In the genomic region with DNA sequence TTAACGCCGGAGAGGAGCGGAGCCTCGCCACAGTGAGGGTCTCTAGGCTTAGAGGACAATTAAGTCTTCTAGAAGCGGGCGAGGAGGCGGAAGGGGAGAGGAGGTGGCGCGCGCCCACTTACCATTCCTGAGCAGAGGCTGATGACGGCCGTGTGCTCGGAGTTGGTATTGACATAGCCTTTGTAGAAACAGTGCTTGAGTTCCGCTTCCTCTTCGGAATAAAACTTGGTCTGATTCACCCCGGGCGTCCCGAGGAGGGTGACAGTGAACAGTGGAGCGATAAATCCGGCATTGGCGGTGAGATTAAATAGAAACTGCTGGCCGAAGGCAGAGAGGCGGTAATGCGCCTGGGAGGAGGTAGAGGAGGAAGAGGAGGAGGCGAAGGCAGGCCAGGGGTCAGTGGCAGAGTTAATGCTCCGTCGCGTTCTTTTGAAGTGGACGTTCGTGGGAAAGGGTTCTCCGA, we compare ENCODE assay signal across 8 cellular contexts. TPM values are rescaled to one million over a fixed set of nuclear protein-coding genes. Genes with fewer than 3 reads are reported as not detected.
DNase-seq lines count a peak whose midpoint lies in the region; ATAC-seq and TF ChIP-seq lines count a peak whose summit lies in the region.

No MANE protein-coding gene starts in this region.

- no peaks in the 10 kb centered on the region for H3K9me3 ChIP-seq in H9 (ENCODE audit: control insufficient read depth, low read depth, low read length)
- H3K9me3 ChIP-seq in heart right ventricle: no peaks in the 10 kb centered on the region

- no peak overlapping the region for H3K27ac Mint-ChIP-seq in H9

- no peak overlapping the region for H4K8ac ChIP-seq in H9 (replicated peaks; ENCODE audit: insufficient read length, low read depth, low read length)

- H3K27me3 Mint-ChIP-seq in H9 (ENCODE audit: low read depth): peaks cover 98% of the 10 kb centered on the region
- peaks cover 42% of the 10 kb centered on the region for H3K27me3 Mint-ChIP-seq in activated T-cell treated with anti-CD3 and anti-CD28 coated beads, Interleukin-2, amount 50 U/mL, for 4 hours (ENCODE audit: low read depth)

- no peak overlapping the region for H2BK12ac ChIP-seq in H9 (ENCODE audit: insufficient read length, low read depth, low read length)

- peaks cover 5% of the 10 kb centered on the region for H3K4me1 ChIP-seq in H9 (ENCODE audit: insufficient read depth, low read length)
- H3K4me1 ChIP-seq in heart right ventricle: peaks cover 0 to 53% (median 18%) of the 10 kb centered on the region in 9 donors

- H4K91ac ChIP-seq in H9 (ENCODE audit: insufficient read length, low read depth, low read length): no peak overlapping the region

- H2BK15ac ChIP-seq in H9 (ENCODE audit: low read depth, low read length): no peak overlapping the region

- no peaks in the 10 kb centered on the region for H3K79me2 ChIP-seq in H9 (ENCODE audit: insufficient read depth, low read length)

- no peak overlapping the region for H2AK5ac ChIP-seq in H9 (ENCODE audit: insufficient read length, low read length)

- H3K9me3 Mint-ChIP-seq in H9: peaks cover 0 to 2% of the 10 kb centered on the region in 2 experiments; a peak in 2 of 5 replicates
- no peaks in the 10 kb centered on the region for H3K9me3 Mint-ChIP-seq in activated T-cell treated with anti-CD3 and anti-CD28 coated beads, Interleukin-2, amount 50 U/mL, for 4 hours

- H3K18ac ChIP-seq in H9 (ENCODE audit: insufficient read length, low read depth, low read length): no peak overlapping the region

- no CpG with 5 or more reads among the region's 31 CpGs for WGBS in H9 (ENCODE audit: extremely low coverage, insufficient read length, low lambda C conversion rate)
- 0% methylated on average over 31 of the region's 31 CpGs for WGBS in heart right ventricle, 2 donors

- no peaks in the 10 kb centered on the region for H4K20me1 ChIP-seq in H9 (ENCODE audit: control insufficient read depth, insufficient read depth, insufficient read length)

- H3K4me3 ChIP-seq in heart right ventricle (peak overlapping the region; percentile 42 to 90 (median 72)), retinal pigment epithelial cell (ENCODE audit: low read length) (peak overlapping the region; percentile 81)

- peak overlapping the region; percentile 62 to 89 for H3K4me3 Mint-ChIP-seq in H9
- H3K4me3 Mint-ChIP-seq in activated T-cell treated with anti-CD3 and anti-CD28 coated beads, Interleukin-2, amount 50 U/mL, for 4 hours: no peak overlapping the region

- TF ChIP-seq CTCF in H9 (conservative IDR thresholded peaks at IDR 0.05) (no peak), heart right ventricle (IDR thresholded peaks at IDR 0.05) (peak in 1 of 9 donors; percentile 5), retinal pigment epithelial cell (conservative IDR thresholded peaks at IDR 0.05; ENCODE audit: low read depth, low read length) (no peak)

- H2BK20ac ChIP-seq in H9 (ENCODE audit: low read depth, low read length, poor library complexity, severe bottlenecking): no peak overlapping the region

- peaks cover 41% of the 10 kb centered on the region for H3K27me3 ChIP-seq in H9 (ENCODE audit: insufficient read depth, low read length)
- H3K27me3 ChIP-seq in heart right ventricle: peaks cover 0 to 34% (median 0%) of the 10 kb centered on the region in 7 donors

- H3K4ac ChIP-seq in H9 (ENCODE audit: low read depth, low read length): no peak overlapping the region

- DNase-seq in H9: no peak
- DNase-seq in SKM-1 treated with dmso at 0.1 percent for 144 hours (lab: John Stamatoyannopoulos, UW; ENCODE audit: unreplicated experiment): peak; percentile 66
- peak in 1 of 2 donors; percentile 49 for DNase-seq in heart right ventricle
- no peak for DNase-seq in retinal pigment epithelial cell (ENCODE audit: low read depth)
- DNase-seq in activated T-cell treated with anti-CD3 and anti-CD28 coated beads, Interleukin-2, amount 50 U/mL, for 4 hours: no peak
- no peak for DNase-seq in NK-92 (lab: John Stamatoyannopoulos, UW; ENCODE audit: unreplicated experiment)
- no peak for DNase-seq in NCI-H2227 (lab: John Stamatoyannopoulos, UW; ENCODE audit: unreplicated experiment)

- H3K23me2 ChIP-seq in H9 (ENCODE audit: insufficient read length, low read depth, low read length, poor library complexity, severe bottlenecking): peaks cover 37% of the 10 kb centered on the region

- no peak overlapping the region for H2AFZ ChIP-seq in H9 (ENCODE audit: low read length)

- H3K27ac ChIP-seq in H9 (ENCODE audit: insufficient read length, low read depth, low read length) (no peak overlapping the region), heart right ventricle (peak overlapping the region; percentile 75 to 99 (median 96))

- no peak overlapping the region for H3K56ac ChIP-seq in H9 (ENCODE audit: insufficient read length, low read depth, low read length)

- H3T11ph ChIP-seq in H9 (ENCODE audit: low read length): no peak overlapping the region

- H4K5ac ChIP-seq in H9 (ENCODE audit: insufficient read length, low read depth, low read length): no peak overlapping the region

- H3K23ac ChIP-seq in H9 (ENCODE audit: insufficient read length, low read depth, low read length): no peak overlapping the region

- intact Hi-C loops in heart right ventricle (cut with DNase I): loop anchor here in 9 of 10 donors (1.0 to 10.0 kb wide), 14 partner anchors 126 to 728 kb away; no protein-coding TSS in a partner anchor

- H3K9ac ChIP-seq in H9 (ENCODE audit: extremely low read depth, insufficient read length, low read length): no peak overlapping the region

- peaks cover 66 to 69% of the 10 kb centered on the region in 2 experiments for H3K4me1 Mint-ChIP-seq in H9
- peaks cover 9% of the 10 kb centered on the region for H3K4me1 Mint-ChIP-seq in activated T-cell treated with anti-CD3 and anti-CD28 coated beads, Interleukin-2, amount 50 U/mL, for 4 hours (ENCODE audit: low read depth)

- no peaks in the 10 kb centered on the region for H3K36me3 Mint-ChIP-seq in H9 (ENCODE audit: insufficient read depth in 1 of 3, low read depth in 3 of 3)
- H3K36me3 Mint-ChIP-seq in activated T-cell treated with anti-CD3 and anti-CD28 coated beads, Interleukin-2, amount 50 U/mL, for 4 hours (ENCODE audit: insufficient read depth): no peaks in the 10 kb centered on the region

- H3K14ac ChIP-seq in H9 (ENCODE audit: insufficient read depth, low read length): no peak overlapping the region

- H3K79me1 ChIP-seq in H9 (ENCODE audit: insufficient read depth, low read depth, low read length, poor library complexity, severe bottlenecking): no peaks in the 10 kb centered on the region

- H2BK5ac ChIP-seq in H9 (ENCODE audit: insufficient read length, low read length): no peak overlapping the region

- no peak overlapping the region for H2BK120ac ChIP-seq in H9 (ENCODE audit: low read depth, low read length, poor library complexity, severe bottlenecking)

- peaks cover 0 to 25% (median 0%) of the 10 kb centered on the region in 9 donors for H3K36me3 ChIP-seq in heart right ventricle

- H3K4me2 ChIP-seq in H9 (ENCODE audit: insufficient read depth, insufficient read length, low read length): peak overlapping the region; percentile 85

- ATAC-seq in heart right ventricle (peak; percentile 5 to 36 (median 25)), GM21737 (IDR thresholded peaks at IDR 0.05; ENCODE audit: unreplicated experiment) (no peak)
- ATAC-seq in activated T-cell treated with anti-CD3 and anti-CD28 coated beads, Interleukin-2, amount 50 U/mL, for 4 hours: no peak

RNA-seq across cellular contexts. Expression of a gene that starts 1.3 kb away (rescaled TPM):
- 0.18 and 0.46 TPM in 2 replicates for total RNA-seq in H9 (2021)
- total RNA-seq in heart right ventricle: 100 to 1,000 TPM in 1 of 10 donors, 10 to 100 TPM in 8, 1 to 10 TPM in 1; 9.7 to 102 (median 17.3) TPM
- 10 to 100 TPM; 22.8 to 33.4 TPM for polyA plus RNA-seq in heart right ventricle
- under 1 TPM in 2 of 3 donors, not detected in 1; 0.08 to 0.11 TPM for total RNA-seq in activated T-cell treated with anti-CD3 and anti-CD28 coated beads, Interleukin-2, amount 50 U/mL, for 4 hours

Comparison
In these comparisons a context has a peak if more than half of its experiments do, and no peak if none do; other contexts are left out.
1. ATAC-seq: peak in heart right ventricle (8 of 8); none in activated T-cell treated with anti-CD3 and anti-CD28 coated beads, Interleukin-2, amount 50 U/mL, for 4 hours (0 of 2) and GM21737 (single experiment).